Comparison of ENCODE assay signal across 9 cellular contexts in genomic region chr3:127768346-127769008, GRCh38. TPM values are rescaled to one million over a fixed set of nuclear protein-coding genes. Genes with fewer than 3 reads are reported as not detected.
DNase-seq lines count a peak whose midpoint lies in the region; ATAC-seq, FAIRE-seq and TF ChIP-seq lines count a peak whose summit lies in the region.
"Had no signal": no experiment of that assay in that cellular context is flagged by ENCODE, and none has a peak within 500 bp of the region (broad histone marks: within the 10 kb centered on the region; RNA-seq: fewer than 3 reads in every experiment).

No MANE protein-coding gene starts in this region.

- H3K27me3 ChIP-seq in gastrocnemius medialis = no peaks in the 10 kb centered on the region

- TF ChIP-seq POLR2A in gastrocnemius medialis (IDR thresholded peaks at IDR 0.05) = no peak

- in situ Hi-C loops in gastrocnemius medialis (cut with MboI; ENCODE audit: low sequenced_read_pairs in 4 of 4) = no loop called here

- peaks cover 19 to 49% of the 10 kb centered on the region in 2 donors for H3K4me1 ChIP-seq in gastrocnemius medialis

- no peaks in the 10 kb centered on the region for H3K9me3 ChIP-seq in gastrocnemius medialis

- TF ChIP-seq CTCF in gastrocnemius medialis (IDR thresholded peaks at IDR 0.05 in 4 of 5, conservative IDR thresholded peaks at IDR 0.05 in 1 of 5) (no peak), GM20000 (IDR thresholded peaks at IDR 0.05; ENCODE audit: extremely low read depth, missing control alignments) (no peak)

- H3K4me3 ChIP-seq in gastrocnemius medialis = no peak overlapping the region

- H3K36me3 ChIP-seq in gastrocnemius medialis = no peaks in the 10 kb centered on the region

- H3K27ac ChIP-seq in gastrocnemius medialis = peak overlapping the region; percentile 42 to 82 (median 68)

- intact Hi-C loops in gastrocnemius medialis (cut with DNase I; ENCODE audit: low total_unique reads) = loop anchor here (10.0 kb wide), 1 partner anchor 186 kb away; no protein-coding TSS in a partner anchor

- ATAC-seq in gastrocnemius medialis = peak; percentile 93
- no peak for ATAC-seq in HG03571 (IDR thresholded peaks at IDR 0.05; ENCODE audit: unreplicated experiment)

- DNase-seq in GM03348 (ENCODE audit: low spot score) = peak; percentile 92
- peak; percentile 99 for DNase-seq in RCC 7860 (ENCODE audit: low spot score)
- DNase-seq in fibroblast of peridontal ligament (ENCODE audit: extremely low read depth) = peak; percentile 98
- peak in 1 of 2 donors; percentile 67 for DNase-seq in gastrocnemius medialis
- DNase-seq in amygdala (lab: John Stamatoyannopoulos, UW) = no peak
- DNase-seq in OCI-M1 (lab: John Stamatoyannopoulos, UW) = no peak
- no peak for DNase-seq in GM20000 (ENCODE audit: low spot score)
- DNase-seq: activated T-cell treated with anti-CD3 and anti-CD28 coated beads, Interleukin-2, amount 50 U/mL, for 1 hour had no signal

- peak; percentile 98 for FAIRE-seq in RCC 7860 (lab: Jason Lieb, UNC)

RNA-seq across cellular contexts. Expression of gene MGLL, which starts 53.8 kb away (rescaled TPM):
- total RNA-seq in gastrocnemius medialis = 10 to 100 TPM; 26.5 to 50.2 (median 43.8) TPM

Comparison
In these comparisons a context has a peak if more than half of its experiments do, and no peak if none do; other contexts are left out.
1. DNase-seq: peak in GM03348 (single experiment), RCC 7860 (single experiment) and fibroblast of peridontal ligament (single experiment); none in amygdala (0 of 56), OCI-M1 (single experiment) and GM20000 (single experiment).